ENCODE assay signal across 18 cellular contexts in the genomic region with DNA sequence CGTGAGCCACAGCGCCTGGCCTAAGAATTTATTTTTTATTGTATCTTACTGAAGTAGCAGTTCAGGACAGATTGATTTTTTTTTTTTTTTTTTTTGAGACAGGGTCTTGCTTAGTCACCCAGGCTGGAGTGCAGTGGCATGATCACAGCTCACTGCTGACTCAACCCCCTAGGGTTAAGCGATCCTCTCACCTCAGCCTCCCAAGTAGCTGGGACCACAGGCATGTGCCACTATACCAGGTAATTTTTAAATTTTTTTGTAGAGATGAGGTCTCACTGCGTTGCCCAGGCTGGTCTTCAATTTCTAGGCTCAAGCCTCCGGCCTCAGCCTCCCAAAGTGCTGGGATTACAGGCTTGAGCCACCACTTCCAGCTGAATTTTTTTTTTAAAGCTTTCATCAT.
DNase-seq lines count a peak whose midpoint lies in the region; ATAC-seq and TF ChIP-seq lines count a peak whose summit lies in the region.
"Had no signal": no experiment of that assay in that cellular context is flagged by ENCODE, and none has a peak within 500 bp of the region (broad histone marks: within the 10 kb centered on the region; RNA-seq: fewer than 3 reads in every experiment).

No MANE protein-coding gene starts in this region.

- H3K4me1 ChIP-seq in RWPE2 (ENCODE audit: insufficient read depth, poor library complexity, severe bottlenecking), result no peaks in the 10 kb centered on the region
- H3K4me1 ChIP-seq: colonic mucosa, prostate gland had no signal

- CTCF ChIA-PET in T-cell (lab: Charles Lee), result interaction anchor here (0.7 to 0.8 kb wide), 4 partner anchors 39 to 1052 kb away, joined by 4 to 5 read pairs (median 4); no protein-coding TSS in a partner anchor

- H3K9me3 Mint-ChIP-seq in T-cell, result no peaks in the 10 kb centered on the region
- H3K9me3 Mint-ChIP-seq: activated B cell treated with CpG ODN at 0.5 μM for 24 hours, naive B cell had no signal

- no peak overlapping the region for H3K4me3 ChIP-seq in AG10803 (ENCODE audit: low read length)
- no peak overlapping the region for H3K4me3 ChIP-seq in RWPE2 (ENCODE audit: severe bottlenecking)
- H3K4me3 ChIP-seq: colonic mucosa, GM12878, prostate gland had no signal

- H3K36me3 ChIP-seq in RWPE2 (ENCODE audit: low read depth), result no peaks in the 10 kb centered on the region
- H3K36me3 ChIP-seq: colonic mucosa, prostate gland had no signal

- ATAC-seq in RWPE2 (ENCODE audit: low read depth) (peak; percentile 93), T-cell (replicated peaks in 1 of 4) (no peak)
- ATAC-seq: GM12878, left ventricle myocardium superior had no signal

- TF ChIP-seq CTCF in AG10803 (conservative IDR thresholded peaks at IDR 0.05; ENCODE audit: low read length) (no peak), RWPE2 (IDR thresholded peaks at IDR 0.05; ENCODE audit: poor library complexity, severe bottlenecking) (no peak)

- H3K36me3 Mint-ChIP-seq in T-cell, result no peaks in the 10 kb centered on the region
- H3K36me3 Mint-ChIP-seq: naive B cell had no signal

- peak; percentile 49 for DNase-seq in AG10803 (ENCODE audit: low read depth)
- DNase-seq in EL, result peak; percentile 60
- no peak for DNase-seq in RWPE2 (ENCODE audit: low spot score)
- no peak for DNase-seq in epithelial cell of prostate (ENCODE audit: low read depth, low spot score)
- DNase-seq in CD1c-positive myeloid dendritic cell (ENCODE audit: extremely low spot score), result no peak
- DNase-seq in NCI-H524 treated with DMSO at 0.1 percent for 48 hours (lab: John Stamatoyannopoulos, UW), result no peak
- DNase-seq in T-cell, result no peak
- DNase-seq: activated B cell treated with CpG ODN at 0.5 μM for 24 hours; activated T-cell treated with anti-CD3 and anti-CD28 coated beads, Interleukin-2, amount 50 U/mL, for 1 hour; amniotic stem cell; C1 segment of cervical spinal cord; colonic mucosa; left ventricle myocardium superior; naive B cell; NCI-H1048; NCI-H2227 treated with DMSO at 0.1 percent for 48 hours had no signal

- H3K27ac Mint-ChIP-seq in T-cell, result no peak overlapping the region
- H3K27ac Mint-ChIP-seq: activated B cell treated with CpG ODN at 0.5 μM for 24 hours, naive B cell had no signal

- peaks cover 11 to 25% (median 15%) of the 10 kb centered on the region in 3 donors for H3K4me1 Mint-ChIP-seq in T-cell

- H3K4me3 Mint-ChIP-seq in T-cell, result no peak overlapping the region
- H3K4me3 Mint-ChIP-seq: activated B cell treated with CpG ODN at 0.5 μM for 24 hours, naive B cell had no signal

- POLR2A ChIA-PET in T-cell (lab: Charles Lee), result no interaction called here

- no peaks in the 10 kb centered on the region for H3K27me3 Mint-ChIP-seq in T-cell
- H3K27me3 Mint-ChIP-seq: activated B cell treated with CpG ODN at 0.5 μM for 24 hours had no signal

- H3K27ac ChIP-seq in RWPE2 (ENCODE audit: poor library complexity, severe bottlenecking), result no peak overlapping the region
- peak overlapping the region; percentile 7 for H3K27ac ChIP-seq in epithelial cell of prostate
- H3K27ac ChIP-seq: colonic mucosa, prostate gland had no signal

- H3K9me3 ChIP-seq in RWPE2 (ENCODE audit: severe bottlenecking), result no peaks in the 10 kb centered on the region
- H3K9me3 ChIP-seq: colonic mucosa, prostate gland had no signal

- H3K27me3 ChIP-seq in RWPE2 (ENCODE audit: insufficient read depth, poor library complexity, severe bottlenecking), result no peaks in the 10 kb centered on the region
- H3K27me3 ChIP-seq: colonic mucosa had no signal

Comparison
In these comparisons a context has a peak if more than half of its experiments do, and no peak if none do; other contexts are left out.
1. DNase-seq: peak in AG10803 (single experiment) and EL (single experiment); none in RWPE2 (single experiment), epithelial cell of prostate (single experiment), CD1c-positive myeloid dendritic cell (single experiment), NCI-H524 treated with DMSO at 0.1 percent for 48 hours (single experiment) and T-cell (0 of 34).